In the genomic region with DNA sequence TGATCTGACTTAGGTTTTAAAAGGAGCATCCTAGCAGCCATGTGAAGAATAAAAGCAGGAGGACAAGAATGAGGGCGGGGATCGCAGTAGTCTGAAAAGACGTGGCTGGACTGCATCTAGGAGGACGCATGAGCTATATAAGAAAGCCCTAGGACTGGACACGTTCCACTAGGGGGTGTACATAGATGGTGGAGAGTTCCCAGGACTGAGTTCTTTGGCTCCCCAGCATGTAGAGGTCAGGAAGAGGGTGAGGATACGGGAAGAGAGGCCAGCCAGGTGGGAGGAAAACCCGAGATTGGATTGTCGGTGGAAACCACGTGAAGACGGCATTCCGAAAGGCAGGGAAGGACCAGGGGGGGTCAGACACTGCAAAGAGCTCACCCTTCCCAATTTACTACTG, we compare ENCODE assay signal across 24 cellular contexts.
"Had no signal": no experiment of that assay in that cellular context is flagged by ENCODE, and none has a peak within 500 bp of the region (broad histone marks: within the 10 kb centered on the region; RNA-seq: fewer than 3 reads in every experiment).

No MANE protein-coding gene starts in this region.

- H3K4me3 ChIP-seq: body of pancreas, pancreas, psoas muscle, right lobe of liver, skin epidermis, stomach, suprapubic skin, tibial nerve, uterus had no signal

- H3K27ac ChIP-seq: body of pancreas, epithelial cell of prostate, neutrophil, pancreas, psoas muscle, right lobe of liver, skin epidermis, stomach, suprapubic skin, uterus had no signal

- H3K36me3 ChIP-seq: neutrophil, pancreas, right lobe of liver, stomach, suprapubic skin, tibial nerve, uterus had no signal

- ATAC-seq: body of pancreas; left lobe of liver; pancreas; psoas muscle; right lobe of liver; stimulated activated effector memory CD8-positive, alpha-beta T cell treated with anti-CD3 and anti-CD28 coated beads, Interleukin-12 subunit alpha, Interleukin-12 subunit beta, amount 100 ng/mL, for 72 hours had no signal

- DNase-seq: activated CD4-positive, alpha-beta memory T cell treated with anti-CD3 and anti-CD28 coated beads for 36 hours; activated CD4-positive, alpha-beta T cell treated with anti-CD3 and anti-CD28 coated beads for 48 hours; activated naive CD4-positive, alpha-beta T cell treated with anti-CD3 and anti-CD28 coated beads for 36 hours; activated naive CD8-positive, alpha-beta T cell treated with anti-CD3 and anti-CD28 coated beads, Interleukin-2, amount 10 ng/mL, durations not matched to agents 7 days and 5 days; activated T-cell treated with anti-CD3 and anti-CD28 coated beads, Interleukin-2, amount 50 U/mL, for 48 hours; amniotic stem cell; body of pancreas; central memory CD4-positive, alpha-beta T cell; foreskin fibroblast; immature natural killer cell; pancreas; psoas muscle; right lobe of liver; stimulated activated CD4-positive, alpha-beta T cell treated with anti-CD3 and anti-CD28 coated beads, Interleukin-1b, Interleukin-23, amount 100 ng/mL, for 48 hours; stomach; T1000; uterus had no signal

- H3K27me3 ChIP-seq: body of pancreas, neutrophil, pancreas, right lobe of liver, stomach, suprapubic skin, tibial nerve, uterus had no signal

- H3K9me3 ChIP-seq: body of pancreas, neutrophil, pancreas, psoas muscle, right lobe of liver, stomach, suprapubic skin, tibial nerve, uterus had no signal
